In the genomic region with DNA sequence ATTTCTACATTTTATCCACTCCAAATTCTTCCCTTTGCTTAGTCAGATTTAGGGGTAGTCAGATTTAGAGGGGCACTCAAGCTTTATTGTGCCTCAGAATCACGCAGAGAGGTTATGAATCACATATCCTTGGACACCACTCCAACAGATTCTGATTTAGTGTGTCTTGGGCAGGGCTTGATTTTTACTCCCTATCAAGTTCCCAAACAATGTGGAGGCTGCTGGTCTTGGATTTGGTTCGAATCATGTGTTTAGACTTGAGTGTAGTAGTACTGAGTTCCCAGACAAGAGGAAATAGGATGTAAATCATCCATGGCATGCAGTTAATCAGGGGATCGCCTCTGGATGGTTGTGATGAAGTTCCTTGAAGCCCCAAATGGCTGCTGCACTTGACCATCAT, we compare ENCODE assay signal across 17 cellular contexts.
"Had no signal": no experiment of that assay in that cellular context is flagged by ENCODE, and none has a peak within 500 bp of the region (broad histone marks: within the 10 kb centered on the region; RNA-seq: fewer than 3 reads in every experiment).

No MANE protein-coding gene starts in this region.

- H3K4me3 Mint-ChIP-seq: activated CD4-positive, alpha-beta T cell treated with anti-CD3 and anti-CD28 coated beads for 36 hours; activated naive CD8-positive, alpha-beta T cell treated with anti-CD3 and anti-CD28 coated beads for 36 hours; activated T-helper 1 cell treated with anti-CD3 and anti-CD28 coated beads, Interleukin-12 subunit alpha, Interleukin-12 subunit beta, Interleukin-2, Interleukin-4 antibody, amounts not matched to agents 30 ng/mL and 10 ng/mL and 1 ng/mL, durations not matched to agents 14 hours and 24 hours and 36 hours; endodermal cell; stimulated activated naive CD8-positive, alpha-beta T cell treated with anti-CD3 and anti-CD28 coated beads, Interleukin-15, Interleukin-2, amounts not matched to agents 100 ng/mL and 50 ng/mL, for 24 hours; T-helper 17 cell; type B pancreatic cell had no signal

- H3K27me3 ChIP-seq: body of pancreas, gastroesophageal sphincter, heart left ventricle had no signal

- H3K9me3 ChIP-seq: body of pancreas had no signal

- H3K27me3 Mint-ChIP-seq: activated naive CD8-positive, alpha-beta T cell treated with anti-CD3 and anti-CD28 coated beads for 36 hours; stimulated activated naive CD8-positive, alpha-beta T cell treated with anti-CD3 and anti-CD28 coated beads, Interleukin-15, Interleukin-2, amounts not matched to agents 100 ng/mL and 50 ng/mL, for 24 hours; T-helper 17 cell had no signal

- H3K9me3 Mint-ChIP-seq: activated T-helper 1 cell treated with anti-CD3 and anti-CD28 coated beads, Interleukin-12 subunit alpha, Interleukin-12 subunit beta, Interleukin-2, Interleukin-4 antibody, amounts not matched to agents 30 ng/mL and 10 ng/mL and 1 ng/mL, durations not matched to agents 14 hours and 24 hours and 36 hours had no signal

- H3K36me3 ChIP-seq: gastroesophageal sphincter, heart left ventricle, left ventricle myocardium inferior had no signal

- H3K27ac ChIP-seq: body of pancreas, gastroesophageal sphincter, heart left ventricle, left ventricle myocardium inferior had no signal

- DNase-seq: activated CD4-positive, alpha-beta T cell treated with anti-CD3 and anti-CD28 coated beads for 36 hours; activated CD4-positive, alpha-beta T cell treated with anti-CD3 and anti-CD28 coated beads, Interleukin-2, amount 50 U/mL, for 48 hours; activated naive CD8-positive, alpha-beta T cell treated with anti-CD3 and anti-CD28 coated beads for 36 hours; activated T-cell treated with anti-CD3 and anti-CD28 coated beads for 4 hours; amygdala; body of pancreas; endodermal cell; heart left ventricle; left ventricle myocardium inferior; mammary epithelial cell; retina; stimulated activated CD4-positive, alpha-beta T cell treated with anti-CD3 and anti-CD28 coated beads, Interleukin-2, amount 100 ng/mL, for 24 hours; T-helper 17 cell had no signal

- ATAC-seq: activated CD4-positive, alpha-beta T cell treated with anti-CD3 and anti-CD28 coated beads for 36 hours; body of pancreas; gastroesophageal sphincter; heart left ventricle; T-helper 17 cell had no signal

- H3K4me1 Mint-ChIP-seq: activated CD4-positive, alpha-beta T cell treated with anti-CD3 and anti-CD28 coated beads for 36 hours; activated naive CD8-positive, alpha-beta T cell treated with anti-CD3 and anti-CD28 coated beads for 36 hours; T-helper 17 cell had no signal

- H3K36me3 Mint-ChIP-seq: activated naive CD8-positive, alpha-beta T cell treated with anti-CD3 and anti-CD28 coated beads for 36 hours had no signal

- H3K4me3 ChIP-seq: body of pancreas, gastroesophageal sphincter, heart left ventricle, left ventricle myocardium inferior had no signal

- H3K27ac Mint-ChIP-seq: activated CD4-positive, alpha-beta T cell treated with anti-CD3 and anti-CD28 coated beads for 36 hours; activated naive CD8-positive, alpha-beta T cell treated with anti-CD3 and anti-CD28 coated beads for 36 hours; activated T-helper 1 cell treated with anti-CD3 and anti-CD28 coated beads, Interleukin-12 subunit alpha, Interleukin-12 subunit beta, Interleukin-2, Interleukin-4 antibody, amounts not matched to agents 30 ng/mL and 10 ng/mL and 1 ng/mL, durations not matched to agents 14 hours and 24 hours and 36 hours; endodermal cell; stimulated activated naive CD8-positive, alpha-beta T cell treated with anti-CD3 and anti-CD28 coated beads, Interleukin-15, Interleukin-2, amounts not matched to agents 100 ng/mL and 50 ng/mL, for 24 hours; T-helper 17 cell; type B pancreatic cell had no signal

- H3K4me1 ChIP-seq: body of pancreas, gastroesophageal sphincter, heart left ventricle, left ventricle myocardium inferior had no signal
